8 cellular contexts compared by ENCODE assay signal in the genomic region with DNA sequence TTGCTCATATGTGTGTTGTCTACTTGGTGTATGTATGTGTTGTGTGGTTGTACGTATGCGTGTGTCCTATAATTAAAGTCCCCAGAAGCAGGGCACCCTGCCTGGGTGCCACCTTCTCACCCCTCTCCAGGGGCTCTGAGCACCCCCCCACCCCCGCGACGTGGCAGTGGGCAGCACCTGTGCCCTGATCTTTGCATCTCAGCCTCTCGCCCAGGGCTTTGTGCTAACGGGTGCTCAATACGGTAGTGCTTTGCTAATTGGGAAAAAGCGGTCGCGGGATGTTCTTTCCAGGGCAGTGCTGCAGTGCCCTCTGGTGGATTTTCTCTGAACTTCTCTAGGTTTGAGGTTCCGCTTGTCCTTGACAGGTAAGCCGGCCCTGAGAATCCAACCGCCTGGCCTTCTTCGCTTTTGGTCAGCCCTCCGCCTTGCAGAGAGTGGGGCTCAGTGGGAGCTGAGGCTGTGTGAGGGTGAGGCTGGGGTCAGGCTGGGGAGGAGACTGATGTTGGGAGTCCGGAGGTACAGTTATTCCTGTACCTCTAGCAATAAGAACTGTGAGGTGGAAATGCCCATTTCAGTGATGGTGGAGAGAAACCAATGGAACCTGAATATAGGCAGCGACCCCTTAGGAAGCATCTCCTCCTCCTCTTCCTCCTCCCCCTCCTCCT. TPM values are rescaled to one million over a fixed set of nuclear protein-coding genes. Genes with fewer than 3 reads are reported as not detected.
A peak's percentile ranks its signal among the peaks of the same experiment; 100 is the strongest.
DNase-seq lines count a peak whose midpoint lies in the region; ATAC-seq and TF ChIP-seq lines count a peak whose summit lies in the region.

No MANE protein-coding gene starts in this region.

- no peak overlapping the region for H3K4me3 ChIP-seq in choroid plexus epithelial cell (ENCODE audit: low read depth, low read length)
- H3K4me3 ChIP-seq in right lobe of liver: no peak overlapping the region

- peak; percentile 82 for DNase-seq in EH (ENCODE audit: low read depth)
- DNase-seq in NCI-H524 (lab: John Stamatoyannopoulos, UW): peak; percentile 76 to 93
- DNase-seq in activated CD4-positive, alpha-beta T cell treated with anti-CD3 and anti-CD28 coated beads for 4 hours: peak; percentile 61 to 81
- DNase-seq in choroid plexus epithelial cell (ENCODE audit: low read depth): peak; percentile 85
- DNase-seq in right lobe of liver: peak in 2 of 3 donors; percentile 50 to 76
- peak; percentile 59 to 67 (median 63) for DNase-seq in stimulated activated CD4-positive, alpha-beta T cell treated with anti-CD3 and anti-CD28 coated beads, TNF-alpha, amount 100 ng/mL, for 48 hours (ENCODE audit: low read depth in 3 of 3)

- no peaks in the 10 kb centered on the region for H3K27me3 ChIP-seq in right lobe of liver

- intact Hi-C loops in right lobe of liver (cut with DNase I): no loop called here

- H3K4me1 ChIP-seq in right lobe of liver: peaks cover 0 to 4% (median 0%) of the 10 kb centered on the region in 4 donors

- no peaks in the 10 kb centered on the region for H3K36me3 ChIP-seq in right lobe of liver

- no peak for TF ChIP-seq POLR2A in right lobe of liver (IDR thresholded peaks at IDR 0.05)

- no peaks in the 10 kb centered on the region for H3K9me3 ChIP-seq in right lobe of liver

- no peak overlapping the region for H3K27ac ChIP-seq in right lobe of liver

- ATAC-seq in HG03354 (IDR thresholded peaks at IDR 0.05; ENCODE audit: poor library complexity, severe bottlenecking, unreplicated experiment) (peak; percentile 79), right lobe of liver (peak; percentile 86 to 93 (median 90)), HG03095 (IDR thresholded peaks at IDR 0.05; ENCODE audit: unreplicated experiment) (no peak)

- TF ChIP-seq CTCF in choroid plexus epithelial cell (conservative IDR thresholded peaks at IDR 0.05; ENCODE audit: low read depth, low read length) (peak; percentile 86), right lobe of liver (IDR thresholded peaks at IDR 0.05) (peak; percentile 84 to 91 (median 88))

- 2% methylated on average over 11 of the region's 18 CpGs for WGBS in right lobe of liver (ENCODE audit: insufficient coverage, low coverage, low lambda C conversion rate, missing lambda C conversion rate)

RNA-seq across cellular contexts. Expression of a gene that starts 17.6 kb away (rescaled TPM):
- total RNA-seq in right lobe of liver: under 1 TPM; 0.12 to 0.71 (median 0.37) TPM
